23 cellular contexts compared by ENCODE assay signal in the genomic region with DNA sequence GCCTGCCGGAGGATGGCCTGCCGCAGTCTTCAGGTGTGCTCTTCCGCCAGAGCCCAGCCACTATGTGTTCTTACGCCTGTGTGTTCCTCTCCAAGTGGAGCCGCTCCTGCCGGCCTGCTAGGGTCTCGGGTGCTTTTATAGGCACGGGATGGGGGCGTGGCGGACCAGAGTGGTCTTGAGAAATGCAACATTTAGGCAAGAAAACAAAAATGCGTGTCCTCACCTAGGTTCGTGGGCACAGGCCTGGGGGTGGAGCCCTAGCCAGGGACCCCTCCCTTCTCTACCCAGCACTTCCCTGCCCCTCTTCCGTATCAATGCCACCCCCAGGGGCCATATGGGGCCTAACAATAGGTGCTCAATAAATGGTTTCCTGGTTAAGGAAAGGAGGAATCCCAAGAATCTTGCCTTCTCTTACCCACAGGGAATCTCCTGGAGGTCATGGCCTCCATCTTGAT. TPM values are rescaled to one million over a fixed set of nuclear protein-coding genes. Genes with fewer than 3 reads are reported as not detected.
DNase-seq lines count a peak whose midpoint lies in the region; ATAC-seq and TF ChIP-seq lines count a peak whose summit lies in the region.
"Had no signal": no experiment of that assay in that cellular context is flagged by ENCODE, and none has a peak within 500 bp of the region (broad histone marks: within the 10 kb centered on the region; RNA-seq: fewer than 3 reads in every experiment).

No MANE protein-coding gene starts in this region.

- H3K4me1 ChIP-seq in H9 (ENCODE audit: insufficient read depth, low read length) = no peaks in the 10 kb centered on the region; the same call in 1 of the 2 replicates
- H3K4me1 ChIP-seq in endodermal cell (ENCODE audit: control insufficient read depth, insufficient read depth, low read length) = no peaks in the 10 kb centered on the region
- H3K4me1 ChIP-seq in neuronal stem cell (ENCODE audit: control insufficient read depth in 2 of 2, insufficient read depth in 1 of 2, low read depth in 1 of 2, low read length in 2 of 2) = peaks cover 0 to 8% of the 10 kb centered on the region in 2 donors
- H3K4me1 ChIP-seq in OCI-LY7 (ENCODE audit: insufficient read depth, low read length, poor library complexity, severe bottlenecking) = no peaks in the 10 kb centered on the region
- H3K4me1 ChIP-seq: BLaER1, HAP-1 had no signal

- peak overlapping the region; percentile 0 for H3K27ac ChIP-seq in H9 (ENCODE audit: insufficient read length, low read depth, low read length)
- H3K27ac ChIP-seq in endodermal cell (ENCODE audit: low read depth, low read length) = no peak overlapping the region
- no peak overlapping the region for H3K27ac ChIP-seq in neuronal stem cell (replicated peaks; ENCODE audit: low read length)
- H3K27ac ChIP-seq in OCI-LY7 (ENCODE audit: low read depth, low read length, poor library complexity, severe bottlenecking) = no peak overlapping the region
- H3K27ac ChIP-seq: BLaER1 had no signal

- H3K79me1 ChIP-seq in H9 (ENCODE audit: insufficient read depth, low read depth, low read length, poor library complexity, severe bottlenecking) (peaks cover 2% of the 10 kb centered on the region), neuronal stem cell (ENCODE audit: low read depth, low read length) (no peaks in the 10 kb centered on the region)

- ATAC-seq in HG03097 (IDR thresholded peaks at IDR 0.05; ENCODE audit: low FRiP score, unreplicated experiment) (no peak), GM18861 (IDR thresholded peaks at IDR 0.05; ENCODE audit: unreplicated experiment) (no peak)
- ATAC-seq: CD8-positive, alpha-beta T cell; HepG2 had no signal

- H3K9me3 ChIP-seq in H9 (ENCODE audit: control insufficient read depth, low read depth, low read length) = no peaks in the 10 kb centered on the region
- no peaks in the 10 kb centered on the region for H3K9me3 ChIP-seq in endodermal cell (ENCODE audit: control insufficient read depth, low read length)
- H3K9me3 ChIP-seq in iPS-18c (ENCODE audit: control insufficient read depth, insufficient read depth, low read length) = no peaks in the 10 kb centered on the region
- H3K9me3 ChIP-seq in neuronal stem cell (replicated peaks in 1 of 2; ENCODE audit: control insufficient read depth in 2 of 2, insufficient read depth in 1 of 2, low read depth in 1 of 2, low read length in 2 of 2) = no peaks in the 10 kb centered on the region
- no peaks in the 10 kb centered on the region for H3K9me3 ChIP-seq in OCI-LY7 (ENCODE audit: low read length)
- H3K9me3 ChIP-seq: BLaER1, HAP-1 had no signal

- H3K4me1 Mint-ChIP-seq in H9 (peaks cover 18% of the 10 kb centered on the region in 2 experiments), endodermal cell (peaks cover 8% of the 10 kb centered on the region)

- peaks cover 8% of the 10 kb centered on the region for H3K23me2 ChIP-seq in H9 (ENCODE audit: insufficient read length, low read depth, low read length, poor library complexity, severe bottlenecking)

- no peak overlapping the region for H3K56ac ChIP-seq in H9 (ENCODE audit: insufficient read length, low read depth, low read length)

- H3K27ac Mint-ChIP-seq in H9 (peak overlapping the region; percentile 61 to 87 (median 69); a peak in 5 of 7 replicates), endodermal cell (peak overlapping the region; percentile 22)
- H3K27ac Mint-ChIP-seq: CD8-positive, alpha-beta T cell had no signal

- no peak overlapping the region for H4K91ac ChIP-seq in H9 (ENCODE audit: insufficient read length, low read depth, low read length)
- no peak overlapping the region for H4K91ac ChIP-seq in neuronal stem cell (ENCODE audit: low read depth, low read length, poor library complexity)

- peak overlapping the region; percentile 56 for H3K18ac ChIP-seq in H9 (ENCODE audit: insufficient read length, low read depth, low read length)
- peak overlapping the region; percentile 59 for H3K18ac ChIP-seq in neuronal stem cell (ENCODE audit: low read length)

- no TSS peak for BruUV-seq in OCI-LY7 (replicated peaks; lab: Mats Ljungman, UMichigan)

- H3K4me2 ChIP-seq in H9 (ENCODE audit: insufficient read depth, insufficient read length, low read length) (peak overlapping the region; percentile 82), neuronal stem cell (ENCODE audit: insufficient read depth, low read length, poor library complexity, severe bottlenecking) (no peak overlapping the region), OCI-LY7 (ENCODE audit: low read length) (no peak overlapping the region)
- H3K4me2 ChIP-seq: BLaER1 had no signal

- no peak overlapping the region for H4K5ac ChIP-seq in H9 (ENCODE audit: insufficient read length, low read depth, low read length)

- H3K4me3 Mint-ChIP-seq in H9 (peak overlapping the region; percentile 43 to 52; a peak in 4 of 5 replicates), endodermal cell (peak overlapping the region; percentile 47)
- H3K4me3 Mint-ChIP-seq: CD8-positive, alpha-beta T cell had no signal

- no peaks in the 10 kb centered on the region for H3K27me3 ChIP-seq in H9 (ENCODE audit: insufficient read depth, low read length)
- H3K27me3 ChIP-seq in endodermal cell (ENCODE audit: control insufficient read depth, insufficient read depth, low read length, poor library complexity, severe bottlenecking) = no peaks in the 10 kb centered on the region
- no peaks in the 10 kb centered on the region for H3K27me3 ChIP-seq in neuronal stem cell (ENCODE audit: control insufficient read depth in 3 of 3, insufficient read depth in 3 of 3, low read depth in 1 of 3, low read length in 3 of 3)
- H3K27me3 ChIP-seq: BLaER1 had no signal

- H3K27me3 Mint-ChIP-seq in H9 (ENCODE audit: low read depth) (no peaks in the 10 kb centered on the region), endodermal cell (ENCODE audit: insufficient read depth) (no peaks in the 10 kb centered on the region)

- no peak overlapping the region for H4K8ac ChIP-seq in H9 (replicated peaks; ENCODE audit: insufficient read length, low read depth, low read length)
- peak overlapping the region; percentile 68 for H4K8ac ChIP-seq in neuronal stem cell (ENCODE audit: low read depth, low read length)

- H3K4me3 ChIP-seq in endodermal cell (ENCODE audit: low read length) (no peak overlapping the region), iPS-18c (ENCODE audit: insufficient read depth, low read depth, low read length) (peak overlapping the region; percentile 20; the same call in 1 of the 2 replicates), neuronal stem cell (ENCODE audit: low read length in 2 of 2) (no peak overlapping the region), OCI-LY7 (ENCODE audit: low read depth, low read length, poor library complexity, severe bottlenecking) (no peak overlapping the region)
- H3K4me3 ChIP-seq: BLaER1, HAP-1 had no signal

- H3K14ac ChIP-seq in H9 (ENCODE audit: insufficient read depth, low read length) (no peak overlapping the region), neuronal stem cell (ENCODE audit: low read length) (no peak overlapping the region)

- DNase-seq in H9 (peak; percentile 93), endodermal cell (peak; percentile 96), neuronal stem cell (ENCODE audit: low spot score) (no peak), DMS153 (lab: John Stamatoyannopoulos, UW) (no peak), OCI-LY7 (ENCODE audit: low spot score) (no peak)
- DNase-seq: CD8-positive, alpha-beta T cell; DMS79; KBM-7; MV-4-11; NCI-H1417; NCI-H187; NCI-H2107; NCI-H510A; NCI-H748 treated with DMSO at 0.1 percent for 48 hours; NK-92 treated with Interleukin-12 subunit alpha and Interleukin-12 subunit beta, amount 100 ng/mL, for 24 hours; OCI-M1; Right ventricle myocardium superior had no signal

- H2BK12ac ChIP-seq in H9 (ENCODE audit: insufficient read length, low read depth, low read length) (no peak overlapping the region), neuronal stem cell (ENCODE audit: low read length) (no peak overlapping the region)

- H2AK5ac ChIP-seq in H9 (ENCODE audit: insufficient read length, low read length) (no peak overlapping the region), neuronal stem cell (ENCODE audit: low read depth, low read length) (no peak overlapping the region)

- POLR2A ChIA-PET in OCI-LY7 (lab: Charles Lee) = interaction anchor here (0.6 to 0.7 kb wide), 2 partner anchors 21 to 261 kb away, joined by 3 read pairs; no protein-coding TSS in a partner anchor

- WGBS in H9 (ENCODE audit: extremely low coverage, insufficient read length, low lambda C conversion rate) = no CpG with 5 or more reads among the region's 13 CpGs
- 84 to 100% methylated on average over 1 to 13 of the region's 13 CpGs for WGBS in endodermal cell (ENCODE audit: insufficient coverage in 1 of 2, insufficient read length in 1 of 2), 2 experiments
- no CpG with 5 or more reads among the region's 13 CpGs for WGBS in neuronal stem cell (ENCODE audit: extremely low coverage in 2 of 2, insufficient read length in 2 of 2, insufficient replicate concordance in 1 of 2), 2 donors

- H2BK15ac ChIP-seq in H9 (ENCODE audit: low read depth, low read length) (no peak overlapping the region), neuronal stem cell (ENCODE audit: low read length) (no peak overlapping the region)

- CTCF ChIA-PET in OCI-LY7 (lab: Charles Lee; ENCODE audit: unreplicated experiment) = no interaction called here

- TF ChIP-seq CTCF in H9 (conservative IDR thresholded peaks at IDR 0.05) (no peak), endodermal cell (conservative IDR thresholded peaks at IDR 0.05) (peak; percentile 15), OCI-LY7 (conservative IDR thresholded peaks at IDR 0.05; ENCODE audit: low read length) (no peak)

- H2BK20ac ChIP-seq in H9 (ENCODE audit: low read depth, low read length, poor library complexity, severe bottlenecking) = no peak overlapping the region

- no peak overlapping the region for H3K23ac ChIP-seq in H9 (ENCODE audit: insufficient read length, low read depth, low read length)
- no peak overlapping the region for H3K23ac ChIP-seq in neuronal stem cell (ENCODE audit: low read depth, low read length, poor library complexity)

- H3K4ac ChIP-seq in H9 (ENCODE audit: low read depth, low read length) = no peak overlapping the region
- no peak overlapping the region for H3K4ac ChIP-seq in neuronal stem cell (ENCODE audit: low read length)

- H3K36me3 Mint-ChIP-seq in H9 (ENCODE audit: insufficient read depth in 1 of 3, low read depth in 3 of 3) (no peaks in the 10 kb centered on the region), endodermal cell (ENCODE audit: low read depth) (no peaks in the 10 kb centered on the region)
- H3K36me3 Mint-ChIP-seq: CD8-positive, alpha-beta T cell had no signal

- H2AFZ ChIP-seq in H9 (ENCODE audit: low read length) = peak overlapping the region; percentile 6
- H2AFZ ChIP-seq in neuronal stem cell (ENCODE audit: low read length) = peak overlapping the region; percentile 16
- no peak overlapping the region for H2AFZ ChIP-seq in OCI-LY7 (ENCODE audit: low read length)

- H2BK5ac ChIP-seq in H9 (ENCODE audit: insufficient read length, low read length) = no peak overlapping the region
- no peak overlapping the region for H2BK5ac ChIP-seq in neuronal stem cell (ENCODE audit: low read length)

- H4K20me1 ChIP-seq in H9 (ENCODE audit: control insufficient read depth, insufficient read depth, insufficient read length) (no peaks in the 10 kb centered on the region), OCI-LY7 (ENCODE audit: insufficient read depth, low read length) (no peaks in the 10 kb centered on the region)
- H4K20me1 ChIP-seq: BLaER1 had no signal

- H3K79me2 ChIP-seq in H9 (ENCODE audit: insufficient read depth, low read length) (peaks cover 7% of the 10 kb centered on the region; the same call in 1 of the 2 replicates), OCI-LY7 (ENCODE audit: insufficient read depth, low read depth, low read length) (no peaks in the 10 kb centered on the region)

- peak overlapping the region; percentile 73 for H3K9ac ChIP-seq in H9 (ENCODE audit: extremely low read depth, insufficient read length, low read length)
- no peak overlapping the region for H3K9ac ChIP-seq in endodermal cell (ENCODE audit: extremely low read depth, low read length, poor library complexity, severe bottlenecking)
- H3K9ac ChIP-seq in neuronal stem cell (ENCODE audit: low read depth, low read length, poor library complexity) = no peak overlapping the region
- H3K9ac ChIP-seq: BLaER1 had no signal

- H2BK120ac ChIP-seq in H9 (ENCODE audit: low read depth, low read length, poor library complexity, severe bottlenecking) = no peak overlapping the region
- no peak overlapping the region for H2BK120ac ChIP-seq in neuronal stem cell (ENCODE audit: low read depth, low read length)

- H3K36me3 ChIP-seq in endodermal cell (ENCODE audit: control insufficient read depth, insufficient read depth, low read length) (no peaks in the 10 kb centered on the region), neuronal stem cell (replicated peaks in 1 of 2; ENCODE audit: control insufficient read depth in 2 of 2, insufficient read depth in 2 of 2, low read length in 2 of 2) (no peaks in the 10 kb centered on the region), OCI-LY7 (ENCODE audit: insufficient read depth, low read length) (no peaks in the 10 kb centered on the region)
- H3K36me3 ChIP-seq: BLaER1, HAP-1 had no signal

- no peaks in the 10 kb centered on the region for H3K9me3 Mint-ChIP-seq in H9
- no peaks in the 10 kb centered on the region for H3K9me3 Mint-ChIP-seq in endodermal cell
- H3K9me3 Mint-ChIP-seq: CD8-positive, alpha-beta T cell had no signal

- intact Hi-C loops in OCI-LY7 (cut with micrococcal nuclease; ENCODE audit: unreplicated experiment) = no loop called here

- no peak overlapping the region for H3T11ph ChIP-seq in H9 (ENCODE audit: low read length)

- H3K9me2 ChIP-seq in OCI-LY7 (ENCODE audit: insufficient read depth, low read length) = no peaks in the 10 kb centered on the region

RNA-seq across cellular contexts. Expression of gene LRBA, which starts 34.4 kb away (rescaled TPM):
- total RNA-seq in H9 (2021) = 52.6 and 55.3 TPM in 2 replicates
- total RNA-seq in endodermal cell = 10 to 100 TPM; 77.3 to 95.9 TPM
- 23.5 TPM for polyA plus RNA-seq in endodermal cell (2013, experiment 1 of 2)
- polyA plus RNA-seq in endodermal cell (2013, experiment 2 of 2) = 24.7 TPM
- polyA plus RNA-seq in neuronal stem cell (2013, experiment 1 of 2) = 15.9 TPM
- polyA plus RNA-seq in neuronal stem cell (2013, experiment 2 of 2) = 15.7 TPM
- total RNA-seq in OCI-LY7 (2014; rRNA removed; shearing (Covaris generic)) = 48.9 and 60.4 TPM in 2 replicates
- total RNA-seq in OCI-LY7 (2022) = 63.2 and 66.7 TPM in 2 replicates

RNA-seq across cellular contexts. Expression of gene RPS3A, which starts 50.0 kb away (rescaled TPM):
- 2,679 and 2,686 TPM in 2 replicates for total RNA-seq in H9 (2021)
- total RNA-seq in endodermal cell = 1,000 to 10,000 TPM; 2,304 to 2,367 TPM
- polyA plus RNA-seq in endodermal cell (2013, experiment 1 of 2) = 3,088 TPM
- polyA plus RNA-seq in endodermal cell (2013, experiment 2 of 2) = 3,198 TPM
- polyA plus RNA-seq in neuronal stem cell (2013, experiment 1 of 2) = 7,710 TPM
- 7,461 TPM for polyA plus RNA-seq in neuronal stem cell (2013, experiment 2 of 2)
- 2,852 and 3,051 TPM in 2 replicates for total RNA-seq in OCI-LY7 (2014; rRNA removed; shearing (Covaris generic))
- 2,759 and 2,816 TPM in 2 replicates for total RNA-seq in OCI-LY7 (2022)

Comparison
In these comparisons a context has a peak if more than half of its experiments do, and no peak if none do; other contexts are left out.
1. DNase-seq: peak in H9 (single experiment) and endodermal cell (single experiment); none in neuronal stem cell (single experiment), DMS153 (single experiment) and OCI-LY7 (single experiment).